In genomic region chr6:157091243-157091642, GRCh38 we compare ENCODE assay signal across 17 cellular contexts.
A peak's percentile ranks its signal among the peaks of the same experiment; 100 is the strongest.
DNase-seq lines count a peak whose midpoint lies in the region; ATAC-seq, FAIRE-seq and TF ChIP-seq lines count a peak whose summit lies in the region.
"Had no signal": no experiment of that assay in that cellular context is flagged by ENCODE, and none has a peak within 500 bp of the region (broad histone marks: within the 10 kb centered on the region; RNA-seq: fewer than 3 reads in every experiment).

No MANE protein-coding gene starts in this region.

- H3K4me3 ChIP-seq in GM23338 (no peak overlapping the region), HUES64 (ENCODE audit: low read length) (no peak overlapping the region), H1 (ENCODE audit: extremely low read depth in 1 of 4, insufficient read depth in 2 of 4, low read depth in 3 of 4, low read length in 4 of 4) (peak overlapping the region in 1 of 4 experiments; percentile 7; a peak in 1 of 8 replicates)

- no peak overlapping the region for H4K91ac ChIP-seq in H1 (replicated peaks; ENCODE audit: insufficient read length, low read length)

- H4K20me1 ChIP-seq in GM23338 (replicated peaks; ENCODE audit: insufficient read depth) (no peaks in the 10 kb centered on the region), H1 (replicated peaks in 1 of 2; ENCODE audit: control insufficient read depth in 1 of 2, insufficient read depth in 2 of 2, low read length in 2 of 2) (peaks cover 0 to 3% of the 10 kb centered on the region in 2 experiments)

- no peak overlapping the region for H3K4ac ChIP-seq in H1 (replicated peaks; ENCODE audit: insufficient read length, low read depth, low read length)

- no peak overlapping the region for H2BK120ac ChIP-seq in H1 (replicated peaks; ENCODE audit: low read depth, low read length)

- no peak for TF ChIP-seq RAD21 in H1 (IDR thresholded peaks at IDR 0.05 in 1 of 2, conservative IDR thresholded peaks at IDR 0.05 in 1 of 2; ENCODE audit: low read depth in 2 of 2, low read length in 2 of 2)

- peak overlapping the region; percentile 45 for H3K4me2 ChIP-seq in GM23338
- H3K4me2 ChIP-seq in H1 (ENCODE audit: insufficient read depth in 1 of 2, low read depth in 2 of 2, low read length in 2 of 2): peak overlapping the region; percentile 25 to 63

- 81% methylated on average over 2 of the region's 2 CpGs for WGBS in HUES64
- WGBS in H1 (ENCODE audit: extremely low coverage in 1 of 2, insufficient coverage in 1 of 2, insufficient read length in 1 of 2, insufficient replicate concordance in 2 of 2, low coverage in 1 of 2, low lambda C conversion rate in 2 of 2, missing lambda C conversion rate in 1 of 2), 2 experiments: 72% methylated on average over 2 of the region's 2 CpGs; no CpG with 5 or more reads in 1 of the 2 experiments

- FAIRE-seq in H1 (lab: Jason Lieb, UNC) (no peak), GM19239 (lab: Jason Lieb, UNC) (no peak)
- FAIRE-seq: G401.6, GM12891, H54, HTR-8/SVneo had no signal

- no peak for TF ChIP-seq POLR2A in H1 (IDR thresholded peaks at IDR 0.05; ENCODE audit: control extremely low read depth in 1 of 2, low read depth in 2 of 2, low read length in 2 of 2)

- no peak overlapping the region for H3K23ac ChIP-seq in H1 (ENCODE audit: insufficient read length)

- no peak overlapping the region for H2AFZ ChIP-seq in GM23338
- no peak overlapping the region for H2AFZ ChIP-seq in H1 (ENCODE audit: low read length)

- no peaks in the 10 kb centered on the region for H3K9me2 ChIP-seq in GM23338 (ENCODE audit: insufficient read depth)

- H3K36me3 ChIP-seq in GM23338 (ENCODE audit: insufficient read depth) (no peaks in the 10 kb centered on the region), HUES64 (ENCODE audit: insufficient read depth, low read length) (peaks cover 17% of the 10 kb centered on the region; the same call in 1 of the 2 replicates), H1 (ENCODE audit: control insufficient read depth in 2 of 4, insufficient read depth in 4 of 4, low read length in 3 of 4) (no peaks in the 10 kb centered on the region)

- no peaks in the 10 kb centered on the region for H3K23me2 ChIP-seq in H1 (ENCODE audit: low read depth, low read length)

- H3K27ac Mint-ChIP-seq in GM23338 (peak overlapping the region; percentile 85; the same call in 1 of the 2 replicates), mesothelial cell of epicardium (peak overlapping the region; percentile 41)
- H3K27ac Mint-ChIP-seq: B cell had no signal

- no peaks in the 10 kb centered on the region for H3F3A ChIP-seq in GM23338 (replicated peaks; ENCODE audit: low read depth)

- no peak for ATAC-seq in GM23338

- H3K27ac ChIP-seq in GM23338 (ENCODE audit: low read depth): peak overlapping the region; percentile 56
- H3K27ac ChIP-seq in HUES64 (ENCODE audit: low read depth, low read length): peak overlapping the region; percentile 92; the same call in 1 of the 2 replicates
- H3K27ac ChIP-seq in H1 (ENCODE audit: low read depth, low read length): no peak overlapping the region

- H3K56ac ChIP-seq in H1 (replicated peaks; ENCODE audit: insufficient read length, low read depth, low read length): no peak overlapping the region

- POLR2A ChIA-PET in H1 (lab: Charles Lee; ENCODE audit: partially characterized antibody): interaction anchor here (1.5 to 2.5 kb wide), 4 partner anchors 11 to 312 kb away, joined by 5 to 15 read pairs (median 6); no protein-coding TSS in a partner anchor

- H3K14ac ChIP-seq in H1 (ENCODE audit: insufficient read length): no peak overlapping the region

- DNase-seq in GM23338 (ENCODE audit: low spot score): no peak
- no peak for DNase-seq in H1 (ENCODE audit: low read depth in 1 of 2, low spot score in 2 of 2)
- DNase-seq in mesothelial cell of epicardium (ENCODE audit: low spot score in 2 of 2, unreplicated experiment in 2 of 2): no peak
- no peak for DNase-seq in GM19239 (ENCODE audit: insufficient read length, low spot score)
- DNase-seq in NCI-H1417 (lab: John Stamatoyannopoulos, UW): no peak
- DNase-seq in SHP77 (lab: John Stamatoyannopoulos, UW): no peak
- DNase-seq: ACHN; CD4-positive, alpha-beta memory T cell; DMS79; IMR-90; KBM-7 had no signal

- no peak overlapping the region for H2BK5ac ChIP-seq in H1 (ENCODE audit: low read depth, low read length)

- TF ChIP-seq CTCF in GM23338 (conservative IDR thresholded peaks at IDR 0.05; ENCODE audit: low read depth in 2 of 2) (no peak), H1 (IDR thresholded peaks at IDR 0.05; ENCODE audit: control extremely low read depth in 1 of 3, insufficient read depth in 1 of 3, low read depth in 1 of 3, low read length in 3 of 3) (no peak), mesothelial cell of epicardium (IDR thresholded peaks at IDR 0.05; ENCODE audit: unreplicated experiment) (no peak)

- H3K9ac ChIP-seq in HUES64 (ENCODE audit: low read depth, low read length) (peak overlapping the region; percentile 22; the same call in 1 of the 2 replicates), H1 (replicated peaks in 1 of 4; ENCODE audit: extremely low read depth in 1 of 4, low read depth in 3 of 4, low read length in 3 of 4) (no peak overlapping the region)

- H4K5ac ChIP-seq in H1 (ENCODE audit: insufficient read length, low read depth, low read length): no peak overlapping the region

- H3K4me1 ChIP-seq in GM23338 (ENCODE audit: insufficient read depth): peaks cover 31% of the 10 kb centered on the region
- peaks cover 51% of the 10 kb centered on the region for H3K4me1 ChIP-seq in HUES64 (ENCODE audit: insufficient read depth, low read length)
- H3K4me1 ChIP-seq in H1 (replicated peaks in 1 of 4; ENCODE audit: control insufficient read depth in 3 of 4, insufficient read depth in 4 of 4, low read length in 3 of 4): peaks cover 9 to 30% (median 26%) of the 10 kb centered on the region in 4 experiments

- H3K27me3 ChIP-seq in GM23338 (ENCODE audit: insufficient read depth): no peaks in the 10 kb centered on the region
- H3K27me3 ChIP-seq in HUES64 (ENCODE audit: insufficient read depth, low read length): no peaks in the 10 kb centered on the region
- no peaks in the 10 kb centered on the region for H3K27me3 ChIP-seq in H1 (replicated peaks in 1 of 4; ENCODE audit: control insufficient read depth in 3 of 4, extremely low read depth in 1 of 4, insufficient read depth in 3 of 4, low read length in 3 of 4)

- no peak overlapping the region for H3K18ac ChIP-seq in H1 (ENCODE audit: extremely low read depth, low read length)

- H3K4me3 Mint-ChIP-seq in GM23338 (peak overlapping the region; percentile 49; the same call in 1 of the 3 replicates), mesothelial cell of epicardium (no peak overlapping the region)
- H3K4me3 Mint-ChIP-seq: B cell; CD4-positive, alpha-beta memory T cell had no signal

- no peak for TF ChIP-seq EP300 in H1 (IDR thresholded peaks at IDR 0.05; ENCODE audit: borderline replicate concordance in 1 of 2, low read depth in 2 of 2, low read length in 2 of 2)

- H3K79me2 ChIP-seq in GM23338 (replicated peaks; ENCODE audit: insufficient read depth): peaks cover 10% of the 10 kb centered on the region; the same call in 1 of the 2 replicates
- peaks cover 0 to 10% of the 10 kb centered on the region in 2 experiments; a peak in 2 of 4 replicates for H3K79me2 ChIP-seq in H1 (ENCODE audit: control insufficient read depth in 1 of 2, insufficient read depth in 2 of 2, low read length in 2 of 2)

- H4K8ac ChIP-seq in H1 (ENCODE audit: extremely low read depth, insufficient read depth, low read length): no peak overlapping the region

- no peaks in the 10 kb centered on the region; the same call in 1 of the 2 replicates for H3K79me1 ChIP-seq in H1 (ENCODE audit: low read depth, low read length)

- no peak overlapping the region for H2BK15ac ChIP-seq in H1 (ENCODE audit: low read length)

- H3K27me3 Mint-ChIP-seq in GM23338 (ENCODE audit: insufficient read depth, low read depth, poor library complexity) (peaks cover 3% of the 10 kb centered on the region), mesothelial cell of epicardium (ENCODE audit: low read depth) (no peaks in the 10 kb centered on the region)
- H3K27me3 Mint-ChIP-seq: B cell; CD4-positive, alpha-beta memory T cell had no signal

- no peaks in the 10 kb centered on the region for H3K36me3 Mint-ChIP-seq in GM23338 (ENCODE audit: low read depth)
- peaks cover 19% of the 10 kb centered on the region for H3K36me3 Mint-ChIP-seq in mesothelial cell of epicardium

- H3K4me1 Mint-ChIP-seq in GM23338 (peaks cover 73% of the 10 kb centered on the region), mesothelial cell of epicardium (peaks cover 23% of the 10 kb centered on the region)

- CTCF ChIA-PET in H1 (lab: Charles Lee; ENCODE audit: partially characterized antibody): interaction anchor here (0.7 to 3.7 kb wide), 12 partner anchors 9 to 91 kb away, joined by 3 to 15 read pairs (median 4); no protein-coding TSS in a partner anchor

- no peaks in the 10 kb centered on the region for H3K9me3 Mint-ChIP-seq in GM23338
- no peaks in the 10 kb centered on the region for H3K9me3 Mint-ChIP-seq in mesothelial cell of epicardium
- H3K9me3 Mint-ChIP-seq: CD4-positive, alpha-beta memory T cell had no signal

- H2AK5ac ChIP-seq in H1 (ENCODE audit: low read depth, low read length): no peak overlapping the region

- H3K9me3 ChIP-seq in HUES64 (ENCODE audit: insufficient read depth, low read depth, low read length) (no peaks in the 10 kb centered on the region), H1 (ENCODE audit: insufficient read depth in 2 of 2, low read depth in 1 of 2, low read length in 1 of 2) (no peaks in the 10 kb centered on the region)

- H2BK20ac ChIP-seq in H1 (ENCODE audit: low read length): no peak overlapping the region

- no peak overlapping the region; the same call in 1 of the 2 replicates for H2BK12ac ChIP-seq in H1 (ENCODE audit: low read depth, low read length)

TF ChIP-seq in GM23338, 12 proteins besides CTCF, POLR2A, EP300 and RAD21 (continues in another document):
- TF ChIP-seq ZNF114 (CRISPR knock-in tag; IDR thresholded peaks at IDR 0.05): no peak

TF ChIP-seq in H1, 55 proteins besides CTCF, POLR2A, EP300 and RAD21:
- TF ChIP-seq BRCA1 (IDR thresholded peaks at IDR 0.05; ENCODE audit: low read depth, low read length) (no peak), USF2 (IDR thresholded peaks at IDR 0.05; ENCODE audit: low read length) (no peak), CHD2 (IDR thresholded peaks at IDR 0.05; ENCODE audit: low read length) (no peak), ZNF274 (IDR thresholded peaks at IDR 0.05; ENCODE audit: borderline replicate concordance, extremely low read depth, low read length) (no peak), CTBP2 (IDR thresholded peaks at IDR 0.05; ENCODE audit: borderline replicate concordance, insufficient read depth, insufficient read length, low read length) (no peak), CBX5 (IDR thresholded peaks at IDR 0.05; ENCODE audit: low read depth, low read length) (no peak)
TF ChIP-seq in H1: peak in this region for 0.
